In the genomic region with DNA sequence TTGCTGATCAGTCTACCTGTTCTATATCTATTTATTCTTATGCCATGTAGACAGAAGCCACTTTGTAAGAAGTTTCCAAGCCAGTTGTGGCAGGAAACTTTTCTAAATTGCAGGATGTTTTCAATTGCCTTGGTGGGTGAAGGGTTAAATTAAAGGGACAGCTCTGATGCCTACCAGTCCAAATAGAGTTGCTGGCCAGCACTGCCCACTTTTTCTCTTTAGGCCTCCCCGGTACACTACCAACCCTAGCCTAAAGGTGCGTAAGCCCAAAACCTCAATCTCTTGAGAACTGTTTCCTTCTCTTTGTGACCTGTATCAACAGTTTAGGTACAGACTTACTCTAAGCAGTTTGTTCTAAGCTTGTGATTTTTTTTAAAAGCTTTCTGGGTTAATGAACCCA, we compare ENCODE assay signal across 2 cellular contexts.
A peak's percentile ranks its signal among the peaks of the same experiment; 100 is the strongest.
TF ChIP-seq lines count a peak whose summit lies in the region.

No MANE protein-coding gene starts in this region.

TF ChIP-seq in GM23338, 12 proteins besides CTCF, POLR2A, EP300 and RAD21 (continues in another document):
- TF ChIP-seq STAT1 (IDR thresholded peaks at IDR 0.05; ENCODE audit: unreplicated experiment) (no peak), ETS1 (IDR thresholded peaks at IDR 0.05) (no peak), CREB1 (CRISPR knock-in tag; IDR thresholded peaks at IDR 0.05; ENCODE audit: low read depth) (no peak), JUNB (IDR thresholded peaks at IDR 0.05; ENCODE audit: unreplicated experiment) (no peak), POLR2AphosphoS5 (IDR thresholded peaks at IDR 0.05; ENCODE audit: low read depth) (no peak), ZNF331 (CRISPR knock-in tag; IDR thresholded peaks at IDR 0.05; ENCODE audit: low read depth) (no peak), NANOG (IDR thresholded peaks at IDR 0.05; ENCODE audit: borderline replicate concordance) (no peak), ZNF462 (CRISPR knock-in tag; IDR thresholded peaks at IDR 0.05) (no peak), EZH2 (IDR thresholded peaks at IDR 0.05; ENCODE audit: low read depth, unreplicated experiment) (no peak), REST (IDR thresholded peaks at IDR 0.05; ENCODE audit: unreplicated experiment) (no peak)

TF ChIP-seq in K562, 482 proteins besides CTCF, POLR2A, EP300 and RAD21:
- TF ChIP-seq, protein P1, sequence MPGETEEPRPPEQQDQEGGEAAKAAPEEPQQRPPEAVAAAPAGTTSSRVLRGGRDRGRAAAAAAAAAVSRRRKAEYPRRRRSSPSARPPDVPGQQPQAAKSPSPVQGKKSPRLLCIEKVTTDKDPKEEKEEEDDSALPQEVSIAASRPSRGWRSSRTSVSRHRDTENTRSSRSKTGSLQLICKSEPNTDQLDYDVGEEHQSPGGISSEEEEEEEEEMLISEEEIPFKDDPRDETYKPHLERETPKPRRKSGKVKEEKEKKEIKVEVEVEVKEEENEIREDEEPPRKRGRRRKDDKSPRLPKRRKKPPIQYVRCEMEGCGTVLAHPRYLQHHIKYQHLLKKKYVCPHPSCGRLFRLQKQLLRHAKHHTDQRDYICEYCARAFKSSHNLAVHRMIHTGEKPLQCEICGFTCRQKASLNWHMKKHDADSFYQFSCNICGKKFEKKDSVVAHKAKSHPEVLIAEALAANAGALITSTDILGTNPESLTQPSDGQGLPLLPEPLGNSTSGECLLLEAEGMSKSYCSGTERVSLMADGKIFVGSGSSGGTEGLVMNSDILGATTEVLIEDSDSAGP (CRISPR knock-in tag; IDR thresholded peaks at IDR 0.05), result peak; percentile 91
- TF ChIP-seq NCOA4 (IDR thresholded peaks at IDR 0.05; ENCODE audit: partially characterized antibody) (no peak), NFE2L1 (tag; IDR thresholded peaks at IDR 0.05; ENCODE audit: borderline replicate concordance, low read depth) (no peak)
